In genomic region chr6:143677577-143677890, GRCh38 we compare ENCODE assay signal across 8 cellular contexts. TPM values are rescaled to one million over a fixed set of nuclear protein-coding genes. Genes with fewer than 3 reads are reported as not detected.
A peak's percentile ranks its signal among the peaks of the same experiment; 100 is the strongest.
DNase-seq lines count a peak whose midpoint lies in the region; ATAC-seq, FAIRE-seq and TF ChIP-seq lines count a peak whose summit lies in the region.
"Had no signal": no experiment of that assay in that cellular context is flagged by ENCODE, and none has a peak within 500 bp of the region (broad histone marks: within the 10 kb centered on the region; RNA-seq: fewer than 3 reads in every experiment).

No MANE protein-coding gene starts in this region.

- TF ChIP-seq CTCF in astrocyte (IDR thresholded peaks at IDR 0.05; ENCODE audit: insufficient read depth, low read depth, low read length) (no peak), HepG2 (CRISPR knock-in tag; IDR thresholded peaks at IDR 0.05) (no peak), stomach (IDR thresholded peaks at IDR 0.05) (no peak)

- CTCF ChIA-PET in HepG2 (lab: Yijun Ruan, JAX; ENCODE audit: low intra/inter-chr PET ratio, low total read pairs), result no interaction called here

- TF ChIP-seq EP300 in HepG2 (IDR thresholded peaks at IDR 0.05; ENCODE audit: low read depth in 2 of 2, low read length in 2 of 2), result no peak
- no peak for TF ChIP-seq EP300 in HepG2 (CRISPR knock-in tag; IDR thresholded peaks at IDR 0.05; ENCODE audit: borderline replicate concordance)
- TF ChIP-seq EP300 in stomach (IDR thresholded peaks at IDR 0.05), result no peak

- H3K4me3 ChIP-seq in astrocyte (ENCODE audit: insufficient read depth, low read depth, low read length) (peak overlapping the region; percentile 21), HepG2 (replicated peaks in 1 of 3; ENCODE audit: insufficient read depth in 1 of 3, low read depth in 2 of 3, low read length in 3 of 3) (peak overlapping the region; percentile 79 to 90 (median 87)), stomach (peak overlapping the region; percentile 64 to 76 (median 74))

- intact Hi-C loops in HepG2 (cut with micrococcal nuclease; ENCODE audit: unreplicated experiment) (loop anchor here (5.0 kb wide), 1 partner anchor 165 kb away; the partner anchor contains the start of gene LTV1), stomach (cut with DNase I; ENCODE audit: low total_unique reads) (no loop called here)

- POLR2A ChIA-PET in HepG2 (lab: Yijun Ruan, JAX), result interaction anchor here (0.6 to 2.8 kb wide), 2 partner anchors 67 to 70 kb away, joined by 3 to 20 read pairs; no protein-coding TSS in a partner anchor

- H3K27me3 Mint-ChIP-seq in IgD-negative memory B cell (peaks cover 25% of the 10 kb centered on the region), astrocyte (ENCODE audit: low read depth, unreplicated experiment) (no peaks in the 10 kb centered on the region)

- BruUV-seq in HepG2 (replicated peaks; lab: Mats Ljungman, UMichigan), result no TSS peak

- peaks cover 0 to 11% (median 0%) of the 10 kb centered on the region in 3 donors for H3K9me3 Mint-ChIP-seq in IgD-negative memory B cell
- peaks cover 9% of the 10 kb centered on the region for H3K9me3 Mint-ChIP-seq in astrocyte (ENCODE audit: unreplicated experiment)

- FAIRE-seq in astrocyte (lab: Jason Lieb, UNC) (no peak), HepG2 (lab: Jason Lieb, UNC) (no peak)

- H3K27me3 ChIP-seq in astrocyte (ENCODE audit: insufficient read depth, low read length), result no peaks in the 10 kb centered on the region
- H3K27me3 ChIP-seq in HepG2 (ENCODE audit: control insufficient read depth in 1 of 2, insufficient read depth in 2 of 2, low read length in 2 of 2), result no peaks in the 10 kb centered on the region
- no peaks in the 10 kb centered on the region for H3K27me3 ChIP-seq in stomach

- TF ChIP-seq RAD21 in HepG2 (CRISPR knock-in tag; IDR thresholded peaks at IDR 0.05), result no peak

- no peaks in the 10 kb centered on the region for H3K36me3 ChIP-seq in astrocyte (ENCODE audit: insufficient read depth, low read length)
- no peaks in the 10 kb centered on the region for H3K36me3 ChIP-seq in HepG2 (replicated peaks in 1 of 2; ENCODE audit: control insufficient read depth in 1 of 2, insufficient read depth in 2 of 2, low read length in 2 of 2)
- no peaks in the 10 kb centered on the region for H3K36me3 ChIP-seq in stomach

- TF ChIP-seq POLR2A in HepG2 (IDR thresholded peaks at IDR 0.05; ENCODE audit: insufficient read depth in 1 of 2, low read depth in 2 of 2, low read length in 2 of 2) (no peak), stomach (IDR thresholded peaks at IDR 0.05) (no peak)

- H3K4me1 Mint-ChIP-seq in IgD-negative memory B cell (peaks cover 3 to 11% (median 10%) of the 10 kb centered on the region in 3 donors), astrocyte (ENCODE audit: low read depth, unreplicated experiment) (peaks cover 37% of the 10 kb centered on the region)

- peak overlapping the region; percentile 8 to 86 (median 50) for H3K4me3 Mint-ChIP-seq in IgD-negative memory B cell
- peak overlapping the region; percentile 70 for H3K4me3 Mint-ChIP-seq in astrocyte (ENCODE audit: unreplicated experiment)

- H3K36me3 Mint-ChIP-seq in IgD-negative memory B cell (no peaks in the 10 kb centered on the region), astrocyte (ENCODE audit: low read depth, unreplicated experiment) (peaks cover 1% of the 10 kb centered on the region)

- no peaks in the 10 kb centered on the region for H4K20me1 ChIP-seq in astrocyte (ENCODE audit: insufficient read depth, low read length)
- no peaks in the 10 kb centered on the region for H4K20me1 ChIP-seq in HepG2 (ENCODE audit: insufficient read depth, low read length)

- in situ Hi-C loops in HepG2 (cut with HindIII; ENCODE audit: extremely low pct_ligation_motif_present, low pct_unique_long_range_greater_than_20kb), result loop anchor here (5.0 kb wide), 1 partner anchor 165 kb away; the partner anchor contains the start of gene LTV1

- peaks cover 24% of the 10 kb centered on the region for H3K4me1 ChIP-seq in astrocyte (ENCODE audit: insufficient read depth, low read length)
- peaks cover 81% of the 10 kb centered on the region for H3K4me1 ChIP-seq in HepG2 (ENCODE audit: insufficient read depth, low read length)
- H3K4me1 ChIP-seq in stomach, result peaks cover 24 to 76% (median 44%) of the 10 kb centered on the region in 4 donors

- H3K27ac Mint-ChIP-seq in IgD-negative memory B cell (no peak overlapping the region), astrocyte (ENCODE audit: unreplicated experiment) (no peak overlapping the region)
- H3K27ac Mint-ChIP-seq: T-helper 1 cell treated with Interleukin-12 subunit alpha and Interleukin-12 subunit beta and Interleukin-4 antibody, amounts not matched to agents 30 μg/mL and 1 μg/mL, for 36 hours had no signal

- H2AFZ ChIP-seq in astrocyte (ENCODE audit: low read depth, low read length), result no peak overlapping the region
- H2AFZ ChIP-seq in HepG2 (ENCODE audit: low read length), result no peak overlapping the region

- no peaks in the 10 kb centered on the region for H3K9me3 ChIP-seq in astrocyte (ENCODE audit: insufficient read depth, low read depth, low read length)
- H3K9me3 ChIP-seq in HepG2 (ENCODE audit: low read length), result no peaks in the 10 kb centered on the region
- H3K9me3 ChIP-seq in stomach, result no peaks in the 10 kb centered on the region

- H3K27ac ChIP-seq in astrocyte (ENCODE audit: low read depth, low read length) (peak overlapping the region; percentile 86), HepG2 (ENCODE audit: extremely low read length, insufficient read depth, low read length) (no peak overlapping the region), stomach (peak overlapping the region; percentile 92 to 98 (median 94))

- ATAC-seq in HepG2, result no peak

- H3K79me2 ChIP-seq in astrocyte (ENCODE audit: insufficient read depth, low read length) (peaks cover 43% of the 10 kb centered on the region), HepG2 (ENCODE audit: insufficient read depth, low read length) (peaks cover 43% of the 10 kb centered on the region)

- DNase-seq in astrocyte (ENCODE audit: low read depth), result no peak
- DNase-seq in HepG2 (ENCODE audit: low spot score), result no peak
- no peak for DNase-seq in stomach
- DNase-seq in activated CD4-positive, CD25-positive, alpha-beta regulatory T cell (lab: John Stamatoyannopoulos, UW), result no peak
- DNase-seq in NCI-H748 (lab: John Stamatoyannopoulos, UW; ENCODE audit: unreplicated experiment), result no peak
- no peak for DNase-seq in dermis blood vessel endothelial cell

- H3K4me2 ChIP-seq in astrocyte (ENCODE audit: low read length) (peak overlapping the region; percentile 96), HepG2 (ENCODE audit: low read depth, low read length) (peak overlapping the region; percentile 53)

- WGBS in HepG2 (ENCODE audit: low lambda C conversion rate), result 5% methylated on average over 9 of the region's 9 CpGs
- 3 to 8% (median 4%) methylated on average over 8 to 9 of the region's 9 CpGs for WGBS in stomach, 5 donors

- peak overlapping the region; percentile 90 for H3K9ac ChIP-seq in astrocyte (ENCODE audit: low read length)
- H3K9ac ChIP-seq in HepG2 (ENCODE audit: insufficient read depth, low read depth, low read length), result peak overlapping the region; percentile 20; the same call in 1 of the 2 replicates

TF ChIP-seq in HepG2, 621 proteins besides CTCF, POLR2A, EP300 and RAD21 (continues in another document):
- TF ChIP-seq ISX (CRISPR knock-in tag; conservative IDR thresholded peaks at IDR 0.05) (no peak), RCOR2 (CRISPR knock-in tag; IDR thresholded peaks at IDR 0.05) (no peak), SMAD1 (CRISPR knock-in tag; IDR thresholded peaks at IDR 0.05; ENCODE audit: borderline replicate concordance, low read depth) (no peak), NKX3-1 (CRISPR knock-in tag; IDR thresholded peaks at IDR 0.05) (no peak), ZNF10 (CRISPR knock-in tag; IDR thresholded peaks at IDR 0.05; ENCODE audit: borderline replicate concordance, low read depth) (no peak), RARA (CRISPR knock-in tag; IDR thresholded peaks at IDR 0.05) (no peak), PREB (CRISPR knock-in tag; IDR thresholded peaks at IDR 0.05) (no peak)

RNA-seq across cellular contexts. Expression of gene PHACTR2, which starts 0.2 kb away (rescaled TPM):
- polyA plus RNA-seq in IgD-negative memory B cell (3.2 TPM), HepG2 (2011; rRNA removed) (8.4 and 11.3 TPM in 2 replicates), stomach (10 to 100 TPM in 2 of 3 donors, 1 to 10 TPM in 1; 3.0 to 14.1 (median 10.6) TPM)
- total RNA-seq in astrocyte (32.7 and 44.7 TPM in 2 replicates), HepG2 (2016; rRNA removed; fragmentation: Illumina TruSeq; extraction: Trizol) (28.2 and 39.1 TPM in 2 replicates), stomach (100 to 1,000 TPM in 2 of 5 donors, 10 to 100 TPM in 3; 25.8 to 126 (median 59.6) TPM), dermis blood vessel endothelial cell (199 and 230 TPM in 2 replicates)
- 14.4 and 16.0 TPM in 2 replicates for total RNA-seq in HepG2 (2016; cell fraction: cytosol; rRNA removed; fragmentation: Illumina TruSeq; extraction: Trizol; ENCODE audit: low read depth)
- 28.7 and 34.3 TPM in 2 replicates for total RNA-seq in HepG2 (2016; cell fraction: insoluble cytoplasmic fraction; rRNA removed; fragmentation: Illumina TruSeq; extraction: Trizol)
- 29.1 and 31.7 TPM in 2 replicates for total RNA-seq in HepG2 (2016; cell fraction: membrane; rRNA removed; fragmentation: Illumina TruSeq; extraction: Trizol)
- 27.6 and 29.4 TPM in 2 replicates for total RNA-seq in HepG2 (2016; cell fraction: nucleus; rRNA removed; fragmentation: Illumina TruSeq; extraction: Trizol)
- polyA plus RNA-seq in HepG2 (2011; cell fraction: cytosol; rRNA removed), result 7.5 and 8.1 TPM in 2 replicates
- polyA plus RNA-seq in HepG2 (2011; cell fraction: nucleus; rRNA removed), result 6.0 and 7.3 TPM in 2 replicates
- 6.6 and 11.5 TPM in 2 replicates for polyA plus RNA-seq in HepG2 (2012)
- 8.4 and 10.1 TPM in 2 replicates for polyA plus RNA-seq in HepG2 (2016; cell fraction: cytosol; fragmentation: Illumina TruSeq; extraction: Trizol; ENCODE audit: low read depth)
- 14.6 and 15.0 TPM in 2 replicates for polyA plus RNA-seq in HepG2 (2016; cell fraction: insoluble cytoplasmic fraction; fragmentation: Illumina TruSeq; extraction: Trizol; ENCODE audit: low read depth)
- 9.6 and 11.2 TPM in 2 replicates for polyA plus RNA-seq in HepG2 (2016; cell fraction: membrane; fragmentation: Illumina TruSeq; extraction: Trizol; ENCODE audit: low read depth)
- polyA plus RNA-seq in HepG2 (2016; cell fraction: nucleus; fragmentation: Illumina TruSeq; extraction: Trizol; ENCODE audit: insufficient read depth, low read depth), result 12.7 and 13.6 TPM in 2 replicates
- polyA minus RNA-seq in HepG2 (2011; rRNA and poly(A)+ RNA removed; ENCODE audit: low replicate concordance), result 13.8 and 29.8 TPM in 2 replicates
- polyA minus RNA-seq in HepG2 (2011; cell fraction: cytosol; rRNA and poly(A)+ RNA removed), result 17.3 and 19.4 TPM in 2 replicates
- 29.9 and 31.0 TPM in 2 replicates for polyA minus RNA-seq in HepG2 (2011; cell fraction: nucleus; rRNA and poly(A)+ RNA removed)

Comparison
In these comparisons a context has a peak if more than half of its experiments do, and no peak if none do; other contexts are left out.
1. H3K4me3 ChIP-seq: peak in every context shown above with its lines; median percentile 87 in HepG2; 74 in stomach; 21 in astrocyte.